Comparison of ENCODE assay signal across 1 cellular context in the genomic region with DNA sequence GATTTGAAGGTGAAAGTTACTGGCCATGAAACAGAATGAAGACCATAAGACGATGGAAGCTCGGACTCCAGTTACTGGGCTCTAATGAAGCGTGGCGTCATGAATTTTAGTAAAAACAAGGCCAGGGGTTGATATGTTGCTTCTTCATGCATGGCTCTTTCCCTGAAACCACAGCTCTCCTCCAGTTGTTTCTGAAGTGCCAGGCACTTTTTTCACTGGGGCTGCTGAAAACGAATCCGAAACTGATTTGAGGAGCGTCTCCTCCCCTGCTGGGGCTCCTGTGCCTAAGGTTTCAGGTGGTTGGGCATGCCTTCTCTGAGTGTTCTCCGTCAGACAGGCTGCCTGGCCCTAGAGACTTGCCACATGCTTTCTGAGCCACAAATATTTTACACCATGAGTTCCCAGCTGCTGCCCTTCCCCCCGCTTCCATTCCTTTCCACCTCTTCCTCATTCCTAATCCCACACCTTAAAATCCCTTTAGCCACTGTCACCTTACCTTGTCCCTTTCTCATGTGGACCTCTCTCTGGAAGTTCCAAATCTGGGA.
TF ChIP-seq lines count a peak whose summit lies in the region.

No MANE protein-coding gene starts in this region.

TF ChIP-seq in HCT116, 20 proteins besides CTCF, POLR2A, EP300 and RAD21 (continued from another document):
- TF ChIP-seq, protein P1, sequence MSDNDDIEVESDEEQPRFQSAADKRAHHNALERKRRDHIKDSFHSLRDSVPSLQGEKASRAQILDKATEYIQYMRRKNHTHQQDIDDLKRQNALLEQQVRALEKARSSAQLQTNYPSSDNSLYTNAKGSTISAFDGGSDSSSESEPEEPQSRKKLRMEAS (IDR thresholded peaks at IDR 0.05): peak; percentile 67
